Comparison of ENCODE assay signal across 16 cellular contexts in genomic region chr9:89915187-89915586, GRCh38.
DNase-seq lines count a peak whose midpoint lies in the region; ATAC-seq and TF ChIP-seq lines count a peak whose summit lies in the region.
"Had no signal": no experiment of that assay in that cellular context is flagged by ENCODE, and none has a peak within 500 bp of the region (broad histone marks: within the 10 kb centered on the region; RNA-seq: fewer than 3 reads in every experiment).

No MANE protein-coding gene starts in this region.

- no peaks in the 10 kb centered on the region for H3K9me3 Mint-ChIP-seq in T-helper 2 cell treated with Interferon-gamma antibody and Interleukin-4, amounts not matched to agents 5 μg/mL and 100 μg/mL, for 36 hours
- no peaks in the 10 kb centered on the region for H3K9me3 Mint-ChIP-seq in activated naive CD8-positive, alpha-beta T cell treated with anti-CD3 and anti-CD28 coated beads, Interleukin-2, amount 50 U/mL, for 24 hours
- no peaks in the 10 kb centered on the region for H3K9me3 Mint-ChIP-seq in activated naive CD8-positive, alpha-beta T cell treated with anti-CD3 and anti-CD28 coated beads for 36 hours
- H3K9me3 Mint-ChIP-seq in osteocyte (ENCODE audit: unreplicated experiment): no peaks in the 10 kb centered on the region
- H3K9me3 Mint-ChIP-seq in stimulated activated naive CD8-positive, alpha-beta T cell treated with anti-CD3 and anti-CD28 coated beads, Interleukin-15, Interleukin-2, amounts not matched to agents 100 ng/mL and 50 ng/mL, for 24 hours: no peaks in the 10 kb centered on the region
- peaks cover 2% of the 10 kb centered on the region for H3K9me3 Mint-ChIP-seq in glutamatergic neuron (ENCODE audit: unreplicated experiment)
- H3K9me3 Mint-ChIP-seq: CD14-positive monocyte; CD8-positive, alpha-beta T cell; H9 had no signal

- no peak overlapping the region for H3K4me3 Mint-ChIP-seq in T-helper 2 cell treated with Interferon-gamma antibody and Interleukin-4, amounts not matched to agents 5 μg/mL and 100 μg/mL, for 36 hours
- H3K4me3 Mint-ChIP-seq in activated naive CD8-positive, alpha-beta T cell treated with anti-CD3 and anti-CD28 coated beads, Interleukin-2, amount 50 U/mL, for 24 hours: no peak overlapping the region
- no peak overlapping the region for H3K4me3 Mint-ChIP-seq in activated naive CD8-positive, alpha-beta T cell treated with anti-CD3 and anti-CD28 coated beads for 36 hours
- no peak overlapping the region for H3K4me3 Mint-ChIP-seq in osteocyte (ENCODE audit: unreplicated experiment)
- H3K4me3 Mint-ChIP-seq in stimulated activated naive CD8-positive, alpha-beta T cell treated with anti-CD3 and anti-CD28 coated beads, Interleukin-15, Interleukin-2, amounts not matched to agents 100 ng/mL and 50 ng/mL, for 24 hours: no peak overlapping the region
- H3K4me3 Mint-ChIP-seq in glutamatergic neuron (ENCODE audit: unreplicated experiment): no peak overlapping the region
- H3K4me3 Mint-ChIP-seq: CD14-positive monocyte; CD8-positive, alpha-beta T cell; H9 had no signal

- TF ChIP-seq CTCF in osteocyte (IDR thresholded peaks at IDR 0.05): no peak
- no peak for TF ChIP-seq CTCF in glutamatergic neuron (IDR thresholded peaks at IDR 0.05; ENCODE audit: partially characterized antibody, unreplicated experiment)

- H3K27ac Mint-ChIP-seq in T-helper 2 cell treated with Interferon-gamma antibody and Interleukin-4, amounts not matched to agents 5 μg/mL and 100 μg/mL, for 36 hours: no peak overlapping the region
- peak overlapping the region; percentile 6 for H3K27ac Mint-ChIP-seq in activated naive CD8-positive, alpha-beta T cell treated with anti-CD3 and anti-CD28 coated beads, Interleukin-2, amount 50 U/mL, for 24 hours
- H3K27ac Mint-ChIP-seq in activated naive CD8-positive, alpha-beta T cell treated with anti-CD3 and anti-CD28 coated beads for 36 hours: no peak overlapping the region
- no peak overlapping the region for H3K27ac Mint-ChIP-seq in osteocyte (ENCODE audit: unreplicated experiment)
- peak overlapping the region; percentile 17 for H3K27ac Mint-ChIP-seq in stimulated activated naive CD8-positive, alpha-beta T cell treated with anti-CD3 and anti-CD28 coated beads, Interleukin-15, Interleukin-2, amounts not matched to agents 100 ng/mL and 50 ng/mL, for 24 hours
- no peak overlapping the region for H3K27ac Mint-ChIP-seq in glutamatergic neuron (ENCODE audit: unreplicated experiment)
- H3K27ac Mint-ChIP-seq: CD14-positive monocyte; CD8-positive, alpha-beta T cell; H9 had no signal

- DNase-seq in T-helper 2 cell treated with Interferon-gamma antibody and Interleukin-4, amounts not matched to agents 5 μg/mL and 100 μg/mL, for 36 hours (ENCODE audit: low spot score): peak; percentile 33
- no peak for DNase-seq in T-helper 2 cell
- DNase-seq in activated naive CD8-positive, alpha-beta T cell treated with anti-CD3 and anti-CD28 coated beads, Interleukin-2, amount 50 U/mL, for 24 hours: peak; percentile 25
- DNase-seq in activated naive CD8-positive, alpha-beta T cell treated with anti-CD3 and anti-CD28 coated beads for 36 hours: no peak
- peak; percentile 56 for DNase-seq in osteocyte (ENCODE audit: extremely low spot score, unreplicated experiment)
- DNase-seq in glutamatergic neuron: no peak
- DNase-seq: CD8-positive, alpha-beta T cell; COR-L47; DMS153; DMS79 treated with DMSO at 0.1 percent for 48 hours; EL; GOT3; H9 had no signal

- peaks cover 11% of the 10 kb centered on the region for H3K27me3 Mint-ChIP-seq in T-helper 2 cell treated with Interferon-gamma antibody and Interleukin-4, amounts not matched to agents 5 μg/mL and 100 μg/mL, for 36 hours (ENCODE audit: low read depth)
- peaks cover 4% of the 10 kb centered on the region for H3K27me3 Mint-ChIP-seq in activated naive CD8-positive, alpha-beta T cell treated with anti-CD3 and anti-CD28 coated beads, Interleukin-2, amount 50 U/mL, for 24 hours
- H3K27me3 Mint-ChIP-seq in activated naive CD8-positive, alpha-beta T cell treated with anti-CD3 and anti-CD28 coated beads for 36 hours: peaks cover 12% of the 10 kb centered on the region
- no peaks in the 10 kb centered on the region for H3K27me3 Mint-ChIP-seq in osteocyte (ENCODE audit: unreplicated experiment)
- peaks cover 15% of the 10 kb centered on the region for H3K27me3 Mint-ChIP-seq in stimulated activated naive CD8-positive, alpha-beta T cell treated with anti-CD3 and anti-CD28 coated beads, Interleukin-15, Interleukin-2, amounts not matched to agents 100 ng/mL and 50 ng/mL, for 24 hours
- H3K27me3 Mint-ChIP-seq in glutamatergic neuron (ENCODE audit: unreplicated experiment): peaks cover 2% of the 10 kb centered on the region

- H3K36me3 Mint-ChIP-seq in T-helper 2 cell treated with Interferon-gamma antibody and Interleukin-4, amounts not matched to agents 5 μg/mL and 100 μg/mL, for 36 hours (ENCODE audit: low read depth): no peaks in the 10 kb centered on the region
- H3K36me3 Mint-ChIP-seq in activated naive CD8-positive, alpha-beta T cell treated with anti-CD3 and anti-CD28 coated beads, Interleukin-2, amount 50 U/mL, for 24 hours (ENCODE audit: low read depth): no peaks in the 10 kb centered on the region
- no peaks in the 10 kb centered on the region for H3K36me3 Mint-ChIP-seq in activated naive CD8-positive, alpha-beta T cell treated with anti-CD3 and anti-CD28 coated beads for 36 hours
- H3K36me3 Mint-ChIP-seq in osteocyte (ENCODE audit: unreplicated experiment) (no peaks in the 10 kb centered on the region), glutamatergic neuron (ENCODE audit: unreplicated experiment) (no peaks in the 10 kb centered on the region)
- H3K36me3 Mint-ChIP-seq in stimulated activated naive CD8-positive, alpha-beta T cell treated with anti-CD3 and anti-CD28 coated beads, Interleukin-15, Interleukin-2, amounts not matched to agents 100 ng/mL and 50 ng/mL, for 24 hours (ENCODE audit: low read depth): no peaks in the 10 kb centered on the region
- H3K36me3 Mint-ChIP-seq: CD14-positive monocyte; CD8-positive, alpha-beta T cell had no signal

- H3K4me1 Mint-ChIP-seq in T-helper 2 cell treated with Interferon-gamma antibody and Interleukin-4, amounts not matched to agents 5 μg/mL and 100 μg/mL, for 36 hours (ENCODE audit: low read depth): peaks cover 5% of the 10 kb centered on the region
- H3K4me1 Mint-ChIP-seq in activated naive CD8-positive, alpha-beta T cell treated with anti-CD3 and anti-CD28 coated beads, Interleukin-2, amount 50 U/mL, for 24 hours: peaks cover 42% of the 10 kb centered on the region
- H3K4me1 Mint-ChIP-seq in activated naive CD8-positive, alpha-beta T cell treated with anti-CD3 and anti-CD28 coated beads for 36 hours: peaks cover 15% of the 10 kb centered on the region
- H3K4me1 Mint-ChIP-seq in osteocyte (ENCODE audit: unreplicated experiment): peaks cover 23% of the 10 kb centered on the region
- H3K4me1 Mint-ChIP-seq in stimulated activated naive CD8-positive, alpha-beta T cell treated with anti-CD3 and anti-CD28 coated beads, Interleukin-15, Interleukin-2, amounts not matched to agents 100 ng/mL and 50 ng/mL, for 24 hours (ENCODE audit: low read depth): peaks cover 41% of the 10 kb centered on the region
- peaks cover 37% of the 10 kb centered on the region for H3K4me1 Mint-ChIP-seq in glutamatergic neuron (ENCODE audit: low read depth, unreplicated experiment)

- ATAC-seq in activated naive CD8-positive, alpha-beta T cell treated with anti-CD3 and anti-CD28 coated beads, Interleukin-2, amount 50 U/mL, for 24 hours: peak; percentile 30
- ATAC-seq in HG03108 (IDR thresholded peaks at IDR 0.05; ENCODE audit: unreplicated experiment): no peak
- ATAC-seq: CD8-positive, alpha-beta T cell had no signal

Comparison
In these comparisons a context has a peak if more than half of its experiments do, and no peak if none do; other contexts are left out.
1. DNase-seq: peak in T-helper 2 cell treated with Interferon-gamma antibody and Interleukin-4, amounts not matched to agents 5 μg/mL and 100 μg/mL, for 36 hours (single experiment), activated naive CD8-positive, alpha-beta T cell treated with anti-CD3 and anti-CD28 coated beads, Interleukin-2, amount 50 U/mL, for 24 hours (single experiment) and osteocyte (single experiment); none in T-helper 2 cell (0 of 5), activated naive CD8-positive, alpha-beta T cell treated with anti-CD3 and anti-CD28 coated beads for 36 hours (single experiment) and glutamatergic neuron (single experiment).
2. H3K27ac Mint-ChIP-seq: peak in activated naive CD8-positive, alpha-beta T cell treated with anti-CD3 and anti-CD28 coated beads, Interleukin-2, amount 50 U/mL, for 24 hours (single experiment) and stimulated activated naive CD8-positive, alpha-beta T cell treated with anti-CD3 and anti-CD28 coated beads, Interleukin-15, Interleukin-2, amounts not matched to agents 100 ng/mL and 50 ng/mL, for 24 hours (single experiment); none in T-helper 2 cell treated with Interferon-gamma antibody and Interleukin-4, amounts not matched to agents 5 μg/mL and 100 μg/mL, for 36 hours (single experiment), activated naive CD8-positive, alpha-beta T cell treated with anti-CD3 and anti-CD28 coated beads for 36 hours (single experiment), osteocyte (single experiment) and glutamatergic neuron (single experiment).